In genomic region chr14:95098984-95099599, GRCh38 we compare ENCODE assay signal across 8 cellular contexts. TPM values are rescaled to one million over a fixed set of nuclear protein-coding genes. Genes with fewer than 3 reads are reported as not detected.
DNase-seq lines count a peak whose midpoint lies in the region; ATAC-seq and TF ChIP-seq lines count a peak whose summit lies in the region.

No MANE protein-coding gene starts in this region.

- ATAC-seq in heart right ventricle (peak in 7 of 8 donors; percentile 66 to 85 (median 72)), HG03025 (IDR thresholded peaks at IDR 0.05; ENCODE audit: low FRiP score, unreplicated experiment) (no peak), HG02885 (IDR thresholded peaks at IDR 0.05; ENCODE audit: poor library complexity, unreplicated experiment) (no peak)

- H3K9me3 Mint-ChIP-seq in CD14-positive monocyte, result no peaks in the 10 kb centered on the region
- H3K9me3 Mint-ChIP-seq in activated naive CD8-positive, alpha-beta T cell (ENCODE audit: low read depth), result no peaks in the 10 kb centered on the region

- peaks cover 3% of the 10 kb centered on the region for H3K4me1 Mint-ChIP-seq in CD14-positive monocyte
- peaks cover 27% of the 10 kb centered on the region for H3K4me1 Mint-ChIP-seq in activated naive CD8-positive, alpha-beta T cell (ENCODE audit: low read depth)

- 40 to 44% methylated on average over 3 of the region's 3 CpGs for WGBS in heart right ventricle, 2 donors

- TF ChIP-seq CTCF in CD14-positive monocyte (IDR thresholded peaks at IDR 0.05), result peak; percentile 71
- TF ChIP-seq CTCF in heart right ventricle (IDR thresholded peaks at IDR 0.05), result peak; percentile 64 to 86 (median 75)

- H3K36me3 Mint-ChIP-seq in CD14-positive monocyte, result peaks cover 74 to 87% of the 10 kb centered on the region in 2 donors
- H3K36me3 Mint-ChIP-seq in activated naive CD8-positive, alpha-beta T cell, result peaks cover 12% of the 10 kb centered on the region

- no peak overlapping the region for H3K27ac ChIP-seq in heart right ventricle

- H3K27ac Mint-ChIP-seq in CD14-positive monocyte, result peak overlapping the region in 1 of 7 donors; percentile 43
- H3K27ac Mint-ChIP-seq in activated naive CD8-positive, alpha-beta T cell, result peak overlapping the region; percentile 16

- no peak overlapping the region for H3K4me3 Mint-ChIP-seq in CD14-positive monocyte
- no peak overlapping the region for H3K4me3 Mint-ChIP-seq in activated naive CD8-positive, alpha-beta T cell

- no peaks in the 10 kb centered on the region for H3K9me3 ChIP-seq in heart right ventricle

- H3K4me1 ChIP-seq in heart right ventricle, result peaks cover 0 to 32% (median 17%) of the 10 kb centered on the region in 9 donors

- no peak overlapping the region for H3K4me3 ChIP-seq in heart right ventricle

- intact Hi-C loops in CD14-positive monocyte (cut with micrococcal nuclease), result no loop called here
- intact Hi-C loops in heart right ventricle (cut with DNase I), result loop anchor here (2.0 to 10.0 kb wide), 9 partner anchors 194 to 414 kb away; no protein-coding TSS in a partner anchor

- H3K27me3 Mint-ChIP-seq in CD14-positive monocyte (ENCODE audit: low read depth in 3 of 3), result no peaks in the 10 kb centered on the region
- no peaks in the 10 kb centered on the region for H3K27me3 Mint-ChIP-seq in activated naive CD8-positive, alpha-beta T cell

- DNase-seq in CD14-positive monocyte (ENCODE audit: low spot score), result no peak
- peak; percentile 65 for DNase-seq in H4 (ENCODE audit: low spot score)
- peak; percentile 28 for DNase-seq in NCI-H774 (lab: John Stamatoyannopoulos, UW)
- peak; percentile 57 to 65 for DNase-seq in heart right ventricle
- DNase-seq in renal cortical epithelial cell (ENCODE audit: low read depth), result peak; percentile 42

- no peaks in the 10 kb centered on the region for H3K27me3 ChIP-seq in heart right ventricle

- peaks cover 0 to 84% (median 11%) of the 10 kb centered on the region in 9 donors for H3K36me3 ChIP-seq in heart right ventricle

RNA-seq across cellular contexts. Expression of gene DICER1, which starts 58.2 kb away (rescaled TPM):
- polyA plus RNA-seq in CD14-positive monocyte (10 to 100 TPM; 26.5 to 38.4 TPM), heart right ventricle (1 to 10 TPM; 4.9 to 8.3 TPM)
- total RNA-seq in H4 (2014; rRNA removed; shearing (Covaris generic)), result 14.0 and 19.5 TPM in 2 replicates
- total RNA-seq in heart right ventricle (10 to 100 TPM; 19.8 to 38.8 (median 27.5) TPM), renal cortical epithelial cell (39.9 and 74.6 TPM in 2 replicates)

Comparison
In these comparisons a context has a peak if more than half of its experiments do, and no peak if none do; other contexts are left out.
1. ATAC-seq: peak in heart right ventricle (7 of 8); none in HG03025 (single experiment) and HG02885 (single experiment).
2. intact Hi-C loops: an anchor here in heart right ventricle (2.0 to 10.0 kb wide); none called in CD14-positive monocyte.